Comparison of ENCODE assay signal across 3 cellular contexts in the genomic region with DNA sequence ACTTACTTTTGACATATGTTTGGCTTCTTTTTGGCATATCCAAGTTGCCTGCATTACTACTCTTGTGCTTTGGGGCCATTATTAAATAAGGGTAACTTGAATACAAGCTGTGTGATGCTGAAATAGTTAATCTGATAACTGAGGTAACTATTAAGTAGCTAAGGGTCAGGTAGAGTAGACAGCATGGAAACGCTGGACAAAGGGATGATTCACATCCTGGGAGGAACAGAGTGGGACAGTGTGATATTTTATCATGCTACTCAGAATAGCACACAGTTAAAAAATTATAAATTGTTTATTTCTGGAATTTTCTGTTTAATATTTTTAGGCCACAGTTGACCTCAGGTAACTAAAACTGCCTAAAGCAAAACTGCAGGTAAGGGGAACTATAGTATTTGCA.
TF ChIP-seq lines count a peak whose summit lies in the region.

No MANE protein-coding gene starts in this region.

TF ChIP-seq in IMR-90, 13 proteins besides CTCF, POLR2A, EP300 and RAD21:
- TF ChIP-seq SMC3 (IDR thresholded peaks at IDR 0.05; ENCODE audit: low read depth, low read length): no peak
- TF ChIP-seq MXI1 (IDR thresholded peaks at IDR 0.05; ENCODE audit: borderline replicate concordance, low read depth, low read length): no peak
- no peak for TF ChIP-seq ELK1 (IDR thresholded peaks at IDR 0.05; ENCODE audit: borderline replicate concordance, low read depth, low read length)
- no peak for TF ChIP-seq MAZ (IDR thresholded peaks at IDR 0.05; ENCODE audit: borderline replicate concordance, low read depth, low read length)
- no peak for TF ChIP-seq NFE2L2 (IDR thresholded peaks at IDR 0.05; ENCODE audit: low read depth, low read length)
- no peak for TF ChIP-seq USF2 (IDR thresholded peaks at IDR 0.05; ENCODE audit: low read depth, low read length)
- no peak for TF ChIP-seq MAFK (IDR thresholded peaks at IDR 0.05; ENCODE audit: low read depth, low read length)
- no peak for TF ChIP-seq CHD1 (IDR thresholded peaks at IDR 0.05; ENCODE audit: low read depth, low read length)
- no peak for TF ChIP-seq RFX5 (IDR thresholded peaks at IDR 0.05; ENCODE audit: low read depth, low read length)
- no peak for TF ChIP-seq RCOR1 (IDR thresholded peaks at IDR 0.05; ENCODE audit: insufficient replicate concordance, low read length)
- no peak for TF ChIP-seq FOS (IDR thresholded peaks at IDR 0.05; ENCODE audit: low read depth, low read length)
- TF ChIP-seq CEBPB (IDR thresholded peaks at IDR 0.05; ENCODE audit: low read depth, low read length): no peak
- TF ChIP-seq BHLHE40 (IDR thresholded peaks at IDR 0.05; ENCODE audit: low read depth, low read length): no peak

TF ChIP-seq in SK-N-SH, 30 proteins besides CTCF, POLR2A, EP300 and RAD21:
- TF ChIP-seq ELF1 (IDR thresholded peaks at IDR 0.05) (no peak), USF1 (IDR thresholded peaks at IDR 0.05; ENCODE audit: borderline replicate concordance, low read depth) (no peak), MAX (IDR thresholded peaks at IDR 0.05; ENCODE audit: low read depth) (no peak), RFX5 (IDR thresholded peaks at IDR 0.05; ENCODE audit: low read length) (no peak), FOSL2 (IDR thresholded peaks at IDR 0.05; ENCODE audit: borderline replicate concordance, low read depth) (0 out of 2 replicates have a peak, but pooled peaks have one; percentile 4), SIN3A (IDR thresholded peaks at IDR 0.05; ENCODE audit: borderline replicate concordance, low read depth, low read length) (no peak), RCOR1 (IDR thresholded peaks at IDR 0.05; ENCODE audit: low read length) (no peak), GATA2 (CRISPR knock-in tag; IDR thresholded peaks at IDR 0.05) (no peak), POLR2AphosphoS5 (IDR thresholded peaks at IDR 0.05; ENCODE audit: low read depth, low read length) (no peak), IRF3 (IDR thresholded peaks at IDR 0.05; ENCODE audit: low read depth, low read length) (no peak), JUND (IDR thresholded peaks at IDR 0.05) (0 out of 2 replicates have a peak, but pooled peaks have one; percentile 8)
- TF ChIP-seq, protein P1, sequence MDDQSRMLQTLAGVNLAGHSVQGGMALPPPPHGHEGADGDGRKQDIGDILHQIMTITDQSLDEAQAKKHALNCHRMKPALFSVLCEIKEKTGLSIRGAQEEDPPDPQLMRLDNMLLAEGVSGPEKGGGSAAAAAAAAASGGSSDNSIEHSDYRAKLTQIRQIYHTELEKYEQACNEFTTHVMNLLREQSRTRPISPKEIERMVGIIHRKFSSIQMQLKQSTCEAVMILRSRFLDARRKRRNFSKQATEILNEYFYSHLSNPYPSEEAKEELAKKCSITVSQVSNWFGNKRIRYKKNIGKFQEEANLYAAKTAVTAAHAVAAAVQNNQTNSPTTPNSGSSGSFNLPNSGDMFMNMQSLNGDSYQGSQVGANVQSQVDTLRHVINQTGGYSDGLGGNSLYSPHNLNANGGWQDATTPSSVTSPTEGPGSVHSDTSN (IDR thresholded peaks at IDR 0.05): no peak
- TF ChIP-seq, protein P2, sequence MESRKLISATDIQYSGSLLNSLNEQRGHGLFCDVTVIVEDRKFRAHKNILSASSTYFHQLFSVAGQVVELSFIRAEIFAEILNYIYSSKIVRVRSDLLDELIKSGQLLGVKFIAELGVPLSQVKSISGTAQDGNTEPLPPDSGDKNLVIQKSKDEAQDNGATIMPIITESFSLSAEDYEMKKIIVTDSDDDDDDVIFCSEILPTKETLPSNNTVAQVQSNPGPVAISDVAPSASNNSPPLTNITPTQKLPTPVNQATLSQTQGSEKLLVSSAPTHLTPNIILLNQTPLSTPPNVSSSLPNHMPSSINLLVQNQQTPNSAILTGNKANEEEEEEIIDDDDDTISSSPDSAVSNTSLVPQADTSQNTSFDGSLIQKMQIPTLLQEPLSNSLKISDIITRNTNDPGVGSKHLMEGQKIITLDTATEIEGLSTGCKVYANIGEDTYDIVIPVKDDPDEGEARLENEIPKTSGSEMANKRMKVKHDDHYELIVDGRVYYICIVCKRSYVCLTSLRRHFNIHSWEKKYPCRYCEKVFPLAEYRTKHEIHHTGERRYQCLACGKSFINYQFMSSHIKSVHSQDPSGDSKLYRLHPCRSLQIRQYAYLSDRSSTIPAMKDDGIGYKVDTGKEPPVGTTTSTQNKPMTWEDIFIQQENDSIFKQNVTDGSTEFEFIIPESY (IDR thresholded peaks at IDR 0.05; ENCODE audit: borderline replicate concordance, low read depth): no peak

TF ChIP-seq in WTC11, 78 proteins besides CTCF, POLR2A, EP300 and RAD21 (continued from another document):
- TF ChIP-seq MYBL2 (CRISPR knock-in tag; IDR thresholded peaks at IDR 0.05) (no peak), SMAD4 (CRISPR knock-in tag; IDR thresholded peaks at IDR 0.05) (no peak), RORB (CRISPR knock-in tag; IDR thresholded peaks at IDR 0.05) (no peak), IRF2 (CRISPR knock-in tag; IDR thresholded peaks at IDR 0.05; ENCODE audit: borderline replicate concordance, low read depth) (no peak), ERG (CRISPR knock-in tag; IDR thresholded peaks at IDR 0.05) (no peak), ZNF121 (CRISPR knock-in tag; IDR thresholded peaks at IDR 0.05) (no peak), ZBTB21 (CRISPR knock-in tag; IDR thresholded peaks at IDR 0.05; ENCODE audit: borderline replicate concordance) (no peak), ZNF281 (CRISPR knock-in tag; IDR thresholded peaks at IDR 0.05) (no peak), ZNF232 (CRISPR knock-in tag; IDR thresholded peaks at IDR 0.05) (no peak), ETV6 (CRISPR knock-in tag; IDR thresholded peaks at IDR 0.05) (no peak), ZSCAN18 (CRISPR knock-in tag; IDR thresholded peaks at IDR 0.05) (no peak), HMGXB4 (CRISPR knock-in tag; IDR thresholded peaks at IDR 0.05) (no peak), USF1 (CRISPR knock-in tag; IDR thresholded peaks at IDR 0.05) (no peak), ZNF138 (CRISPR knock-in tag; conservative IDR thresholded peaks at IDR 0.05) (no peak), ZNF416 (CRISPR knock-in tag; IDR thresholded peaks at IDR 0.05) (no peak)
- TF ChIP-seq, protein P3, sequence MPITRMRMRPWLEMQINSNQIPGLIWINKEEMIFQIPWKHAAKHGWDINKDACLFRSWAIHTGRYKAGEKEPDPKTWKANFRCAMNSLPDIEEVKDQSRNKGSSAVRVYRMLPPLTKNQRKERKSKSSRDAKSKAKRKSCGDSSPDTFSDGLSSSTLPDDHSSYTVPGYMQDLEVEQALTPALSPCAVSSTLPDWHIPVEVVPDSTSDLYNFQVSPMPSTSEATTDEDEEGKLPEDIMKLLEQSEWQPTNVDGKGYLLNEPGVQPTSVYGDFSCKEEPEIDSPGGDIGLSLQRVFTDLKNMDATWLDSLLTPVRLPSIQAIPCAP (CRISPR knock-in tag; IDR thresholded peaks at IDR 0.05): no peak
- TF ChIP-seq, protein P4, sequence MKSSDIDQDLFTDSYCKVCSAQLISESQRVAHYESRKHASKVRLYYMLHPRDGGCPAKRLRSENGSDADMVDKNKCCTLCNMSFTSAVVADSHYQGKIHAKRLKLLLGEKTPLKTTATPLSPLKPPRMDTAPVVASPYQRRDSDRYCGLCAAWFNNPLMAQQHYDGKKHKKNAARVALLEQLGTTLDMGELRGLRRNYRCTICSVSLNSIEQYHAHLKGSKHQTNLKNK (CRISPR knock-in tag; IDR thresholded peaks at IDR 0.05): no peak
- TF ChIP-seq, protein P5, sequence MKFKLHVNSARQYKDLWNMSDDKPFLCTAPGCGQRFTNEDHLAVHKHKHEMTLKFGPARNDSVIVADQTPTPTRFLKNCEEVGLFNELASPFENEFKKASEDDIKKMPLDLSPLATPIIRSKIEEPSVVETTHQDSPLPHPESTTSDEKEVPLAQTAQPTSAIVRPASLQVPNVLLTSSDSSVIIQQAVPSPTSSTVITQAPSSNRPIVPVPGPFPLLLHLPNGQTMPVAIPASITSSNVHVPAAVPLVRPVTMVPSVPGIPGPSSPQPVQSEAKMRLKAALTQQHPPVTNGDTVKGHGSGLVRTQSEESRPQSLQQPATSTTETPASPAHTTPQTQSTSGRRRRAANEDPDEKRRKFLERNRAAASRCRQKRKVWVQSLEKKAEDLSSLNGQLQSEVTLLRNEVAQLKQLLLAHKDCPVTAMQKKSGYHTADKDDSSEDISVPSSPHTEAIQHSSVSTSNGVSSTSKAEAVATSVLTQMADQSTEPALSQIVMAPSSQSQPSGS (CRISPR knock-in tag; IDR thresholded peaks at IDR 0.05; ENCODE audit: borderline replicate concordance, low read depth): no peak
- TF ChIP-seq, protein P6, sequence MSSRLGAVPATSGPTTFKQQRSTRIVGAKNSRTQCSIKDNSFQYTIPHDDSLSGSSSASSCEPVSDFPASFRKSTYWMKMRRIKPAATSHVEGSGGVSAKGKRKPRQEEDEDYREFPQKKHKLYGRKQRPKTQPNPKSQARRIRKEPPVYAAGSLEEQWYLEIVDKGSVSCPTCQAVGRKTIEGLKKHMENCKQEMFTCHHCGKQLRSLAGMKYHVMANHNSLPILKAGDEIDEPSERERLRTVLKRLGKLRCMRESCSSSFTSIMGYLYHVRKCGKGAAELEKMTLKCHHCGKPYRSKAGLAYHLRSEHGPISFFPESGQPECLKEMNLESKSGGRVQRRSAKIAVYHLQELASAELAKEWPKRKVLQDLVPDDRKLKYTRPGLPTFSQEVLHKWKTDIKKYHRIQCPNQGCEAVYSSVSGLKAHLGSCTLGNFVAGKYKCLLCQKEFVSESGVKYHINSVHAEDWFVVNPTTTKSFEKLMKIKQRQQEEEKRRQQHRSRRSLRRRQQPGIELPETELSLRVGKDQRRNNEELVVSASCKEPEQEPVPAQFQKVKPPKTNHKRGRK (CRISPR knock-in tag; IDR thresholded peaks at IDR 0.05; ENCODE audit: borderline replicate concordance): no peak
